Comparison of ENCODE assay signal across 17 cellular contexts in the genomic region with DNA sequence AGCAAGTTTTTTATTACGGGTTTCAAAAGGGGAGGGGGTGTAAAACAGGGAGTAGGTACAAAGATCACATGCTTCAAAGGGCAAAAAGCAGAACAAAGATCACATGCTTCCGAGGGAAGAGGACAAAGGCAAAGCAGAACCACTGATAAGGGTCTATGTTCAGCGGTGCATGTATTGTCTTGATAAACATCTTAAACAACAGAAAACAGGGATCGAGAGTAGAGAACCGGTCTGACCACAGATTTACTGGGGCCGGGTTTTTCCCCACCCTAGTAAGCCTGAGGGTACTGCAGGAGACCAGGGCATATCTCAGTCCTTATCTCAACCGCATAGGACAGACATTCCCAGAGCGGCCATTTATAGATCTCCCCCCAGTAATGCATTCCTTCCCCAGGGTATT. TPM values are rescaled to one million over a fixed set of nuclear protein-coding genes. Genes with fewer than 3 reads are reported as not detected.
"Had no signal": no experiment of that assay in that cellular context is flagged by ENCODE, and none has a peak within 500 bp of the region (broad histone marks: within the 10 kb centered on the region; RNA-seq: fewer than 3 reads in every experiment).

No MANE protein-coding gene starts in this region.

RNA-seq across cellular contexts. Expression of a gene that starts 11.9 kb away (rescaled TPM):
- total RNA-seq: activated B cell treated with CpG ODN at 0.5 μM for 24 hours; activated CD4-positive, alpha-beta memory T cell treated with anti-CD3 and anti-CD28 coated beads for 36 hours; activated CD4-positive, alpha-beta T cell treated with anti-CD3 and anti-CD28 coated beads, Interleukin-2, amount 10 ng/mL, durations not matched to agents 24 days and 14 days; activated CD8-positive, alpha-beta memory T cell treated with anti-CD3 and anti-CD28 coated beads for 36 hours; activated CD8-positive, alpha-beta T cell treated with anti-CD3 and anti-CD28 coated beads for 36 hours; activated naive CD4-positive, alpha-beta T cell treated with anti-CD3 and anti-CD28 coated beads for 36 hours; activated naive CD4-positive, alpha-beta T cell treated with anti-CD3 and anti-CD28 coated beads, Interleukin-2, amount 50 U/mL, for 72 hours; activated naive CD8-positive, alpha-beta T cell treated with anti-CD3 and anti-CD28 coated beads for 36 hours; activated T-cell treated with anti-CD3 and anti-CD28 coated beads, Interleukin-2, amount 50 U/mL, for 4 hours; activated T-cell treated with anti-CD3 and anti-CD28 coated beads, Interleukin-2, amount 50 U/mL, for 72 hours; activated T-helper 1 cell treated with anti-CD3 and anti-CD28 coated beads, Interleukin-12 subunit alpha, Interleukin-12 subunit beta, Interleukin-2, Interleukin-4 antibody, amounts not matched to agents 30 ng/mL and 10 ng/mL and 1 ng/mL, durations not matched to agents 14 hours and 24 hours and 36 hours; activated T-helper 17 cell treated with anti-CD3 and anti-CD28 coated beads, Interleukin-2, amount 50 U/mL, for 72 hours; T-helper 1 cell treated with Interleukin-12 subunit alpha and Interleukin-12 subunit beta and Interleukin-4 antibody, amounts not matched to agents 30 ng/mL and 1 ng/mL, for 36 hours; T-helper 17 cell; T-helper 2 cell treated with Interferon-gamma antibody and Interleukin-4, amounts not matched to agents 100 ng/mL and 5 ng/mL, for 36 hours had no signal

RNA-seq across cellular contexts. Expression of a gene that starts 52.4 kb away (rescaled TPM):
- total RNA-seq: activated B cell treated with CpG ODN at 0.5 μM for 24 hours; activated CD4-positive, alpha-beta memory T cell treated with anti-CD3 and anti-CD28 coated beads for 36 hours; activated CD4-positive, alpha-beta T cell treated with anti-CD3 and anti-CD28 coated beads, Interleukin-2, amount 10 ng/mL, durations not matched to agents 24 days and 14 days; activated CD8-positive, alpha-beta memory T cell treated with anti-CD3 and anti-CD28 coated beads for 36 hours; activated CD8-positive, alpha-beta T cell treated with anti-CD3 and anti-CD28 coated beads for 36 hours; activated naive CD4-positive, alpha-beta T cell treated with anti-CD3 and anti-CD28 coated beads for 36 hours; activated naive CD4-positive, alpha-beta T cell treated with anti-CD3 and anti-CD28 coated beads, Interleukin-2, amount 50 U/mL, for 72 hours; activated naive CD8-positive, alpha-beta T cell treated with anti-CD3 and anti-CD28 coated beads for 36 hours; activated T-cell treated with anti-CD3 and anti-CD28 coated beads, Interleukin-2, amount 50 U/mL, for 4 hours; activated T-cell treated with anti-CD3 and anti-CD28 coated beads, Interleukin-2, amount 50 U/mL, for 72 hours; activated T-helper 1 cell treated with anti-CD3 and anti-CD28 coated beads, Interleukin-12 subunit alpha, Interleukin-12 subunit beta, Interleukin-2, Interleukin-4 antibody, amounts not matched to agents 30 ng/mL and 10 ng/mL and 1 ng/mL, durations not matched to agents 14 hours and 24 hours and 36 hours; activated T-helper 17 cell treated with anti-CD3 and anti-CD28 coated beads, Interleukin-2, amount 50 U/mL, for 72 hours; breast epithelium; T-helper 1 cell treated with Interleukin-12 subunit alpha and Interleukin-12 subunit beta and Interleukin-4 antibody, amounts not matched to agents 30 ng/mL and 1 ng/mL, for 36 hours; T-helper 17 cell; T-helper 2 cell treated with Interferon-gamma antibody and Interleukin-4, amounts not matched to agents 100 ng/mL and 5 ng/mL, for 36 hours had no signal
- polyA plus RNA-seq: aorta had no signal
